In genomic region chr16:8797364-8798173, GRCh38 we compare ENCODE assay signal across 8 cellular contexts.
A peak's percentile ranks its signal among the peaks of the same experiment; 100 is the strongest.
DNase-seq lines count a peak whose midpoint lies in the region; FAIRE-seq and TF ChIP-seq lines count a peak whose summit lies in the region.

Gene PMM2 (plus strand): TSS chr16:8797839. CDS start chr16:8797883, 44 bp downstream.
Gene TMEM186 (minus strand): TSS chr16:8797639. CDS start chr16:8797614, 25 bp downstream.

- DNase-seq in HCEC 1CT (peak; percentile 97), MM.1S (peak; percentile 98), SHP77 treated with DMSO at 0.1 percent for 48 hours (lab: John Stamatoyannopoulos, UW) (peak; percentile 87), fibroblast of the conjunctiva (ENCODE audit: low read depth) (peak; percentile 92), nephron progenitor cell (peak; percentile 89)
- DNase-seq in activated effector memory CD4-positive, alpha-beta T cell treated with anti-CD3 and anti-CD28 coated beads, Interleukin-2, amount 50 U/mL, for 16 hours: peak; percentile 99

- H3K4me1 ChIP-seq in MM.1S (ENCODE audit: low read length): peaks cover 15% of the 10 kb centered on the region

- H3K27ac ChIP-seq in MM.1S (ENCODE audit: low read length): peak within 1 kb of the TSS; percentile 57

- no peaks in the 10 kb centered on the region for H3K9me3 Mint-ChIP-seq in nephron progenitor cell
- no peaks in the 10 kb centered on the region for H3K9me3 Mint-ChIP-seq in stimulated activated naive CD8-positive, alpha-beta T cell treated with anti-CD3 and anti-CD28 coated beads, Interleukin-15, Interleukin-2, amounts not matched to agents 100 ng/mL and 50 ng/mL, for 24 hours

- peaks cover 6% of the 10 kb centered on the region for H3K27me3 Mint-ChIP-seq in nephron progenitor cell (ENCODE audit: low read depth, poor library complexity)
- H3K27me3 Mint-ChIP-seq in stimulated activated naive CD8-positive, alpha-beta T cell treated with anti-CD3 and anti-CD28 coated beads, Interleukin-15, Interleukin-2, amounts not matched to agents 100 ng/mL and 50 ng/mL, for 24 hours: no peaks in the 10 kb centered on the region

- peak within 1 kb of the TSS; percentile 91 for H3K9ac ChIP-seq in MM.1S (ENCODE audit: low read length)

- no peaks in the 10 kb centered on the region for H3K9me3 ChIP-seq in MM.1S (replicated peaks; ENCODE audit: insufficient read depth, low read length)

- TF ChIP-seq CTCF in MM.1S (IDR thresholded peaks at IDR 0.05; ENCODE audit: low read length): no peak
- TF ChIP-seq CTCF in nephron progenitor cell (IDR thresholded peaks at IDR 0.05): no peak

- H3K27me3 ChIP-seq in MM.1S (replicated peaks; ENCODE audit: insufficient read depth, low read length): no peaks in the 10 kb centered on the region

- peaks cover 8% of the 10 kb centered on the region for H3K36me3 Mint-ChIP-seq in nephron progenitor cell (ENCODE audit: low read depth)
- H3K36me3 Mint-ChIP-seq in stimulated activated naive CD8-positive, alpha-beta T cell treated with anti-CD3 and anti-CD28 coated beads, Interleukin-15, Interleukin-2, amounts not matched to agents 100 ng/mL and 50 ng/mL, for 24 hours (ENCODE audit: low read depth): peaks cover 49% of the 10 kb centered on the region

- no peaks in the 10 kb centered on the region for H3K9me2 ChIP-seq in MM.1S (replicated peaks; ENCODE audit: insufficient read depth, low read length)

- peak within 1 kb of the TSS; percentile 89 for H3K4me3 ChIP-seq in MM.1S (ENCODE audit: low read length)

- peaks cover 7% of the 10 kb centered on the region; the same call in 1 of the 2 replicates for H3K36me3 ChIP-seq in MM.1S (replicated peaks; ENCODE audit: insufficient read depth, low read length)

- H3K27ac Mint-ChIP-seq in nephron progenitor cell: peak within 1 kb of the TSS; percentile 96
- H3K27ac Mint-ChIP-seq in stimulated activated naive CD8-positive, alpha-beta T cell treated with anti-CD3 and anti-CD28 coated beads, Interleukin-15, Interleukin-2, amounts not matched to agents 100 ng/mL and 50 ng/mL, for 24 hours: peak within 1 kb of the TSS; percentile 91

- peak within 1 kb of the TSS; percentile 40 for H2AFZ ChIP-seq in MM.1S (ENCODE audit: low read length)

- H3K4me2 ChIP-seq in MM.1S (ENCODE audit: low read depth, low read length): peak within 1 kb of the TSS; percentile 78

- H3K4me3 Mint-ChIP-seq in nephron progenitor cell: peak within 1 kb of the TSS; percentile 93
- peak within 1 kb of the TSS; percentile 95 for H3K4me3 Mint-ChIP-seq in stimulated activated naive CD8-positive, alpha-beta T cell treated with anti-CD3 and anti-CD28 coated beads, Interleukin-15, Interleukin-2, amounts not matched to agents 100 ng/mL and 50 ng/mL, for 24 hours

- peak; percentile 96 for FAIRE-seq in G401.6 (lab: Jason Lieb, UNC)

- peaks cover 39% of the 10 kb centered on the region for H3K4me1 Mint-ChIP-seq in nephron progenitor cell
- peaks cover 57% of the 10 kb centered on the region for H3K4me1 Mint-ChIP-seq in stimulated activated naive CD8-positive, alpha-beta T cell treated with anti-CD3 and anti-CD28 coated beads, Interleukin-15, Interleukin-2, amounts not matched to agents 100 ng/mL and 50 ng/mL, for 24 hours (ENCODE audit: low read depth)

- H3F3A ChIP-seq in MM.1S (ENCODE audit: insufficient read depth, low read length): no peaks in the 10 kb centered on the region

- H3K79me2 ChIP-seq in MM.1S (ENCODE audit: low read length): peaks cover 76% of the 10 kb centered on the region

- peaks cover 12% of the 10 kb centered on the region; the same call in 1 of the 2 replicates for H4K20me1 ChIP-seq in MM.1S (ENCODE audit: insufficient read depth, low read length)

Comparison
In these comparisons a context has a peak if more than half of its experiments do, and no peak if none do; other contexts are left out.
1. Peak in every context shown above with its lines: DNase-seq, H3K4me3 ChIP-seq and H3K27ac ChIP-seq.